ENCODE assay signal across 11 cellular contexts in the genomic region with DNA sequence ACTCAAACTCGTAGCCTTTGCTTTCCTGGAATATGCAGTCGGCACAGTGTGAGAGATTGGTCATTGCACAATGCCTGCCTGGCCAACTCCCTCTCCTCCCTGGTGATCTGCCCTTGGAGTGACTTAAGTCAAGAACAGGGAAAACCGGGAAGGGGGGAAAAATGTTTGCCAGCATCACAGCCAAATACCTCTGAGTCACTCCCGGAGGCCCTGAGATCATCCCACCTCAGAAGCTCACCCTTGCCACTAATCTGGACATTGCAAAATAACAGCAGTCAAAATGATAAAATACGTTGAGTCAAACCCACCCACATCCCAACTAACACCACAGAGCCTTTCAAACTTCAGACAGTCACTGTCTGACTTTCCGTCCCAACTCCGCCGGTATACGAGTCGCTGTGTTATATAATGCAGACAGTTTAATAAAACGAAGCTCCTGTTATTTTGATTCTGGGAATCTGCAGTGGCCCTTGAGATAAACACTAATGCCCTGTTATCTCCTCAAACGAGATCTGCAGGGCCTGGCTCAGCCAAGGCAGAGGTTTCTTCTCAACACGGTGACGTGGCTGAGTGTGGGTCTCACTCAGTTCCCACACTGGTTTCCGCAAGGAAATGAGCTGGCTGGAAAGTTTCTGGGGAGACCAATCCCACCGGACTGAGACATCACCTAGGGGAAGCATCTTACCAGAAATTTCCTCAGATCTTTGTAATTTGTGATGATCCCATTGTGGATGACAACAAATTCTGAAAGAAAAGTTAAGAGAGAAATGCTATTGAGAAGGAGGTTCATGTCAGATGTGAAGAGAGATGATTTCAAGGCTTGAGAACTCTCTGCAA. TPM values are rescaled to one million over a fixed set of nuclear protein-coding genes. Genes with fewer than 3 reads are reported as not detected.
DNase-seq lines count a peak whose midpoint lies in the region; FAIRE-seq and TF ChIP-seq lines count a peak whose summit lies in the region.
"Had no signal": no experiment of that assay in that cellular context is flagged by ENCODE, and none has a peak within 500 bp of the region (broad histone marks: within the 10 kb centered on the region; RNA-seq: fewer than 3 reads in every experiment).

No MANE protein-coding gene starts in this region.

- H3K9ac ChIP-seq in kidney (ENCODE audit: low read length in 2 of 2): no peak overlapping the region

- no peaks in the 10 kb centered on the region for H3K4me1 ChIP-seq in kidney (ENCODE audit: control insufficient read depth in 1 of 2, insufficient read depth in 1 of 2, low read depth in 1 of 2, low read length in 2 of 2)
- H3K4me1 ChIP-seq in thyroid gland: no peaks in the 10 kb centered on the region

- FAIRE-seq in kidney (lab: Jason Lieb, UNC): no peak
- FAIRE-seq: GM18507 had no signal

- WGBS in thyroid gland, 2 donors: 73 to 79% methylated on average over 15 to 16 of the region's 16 CpGs

- H3K27me3 ChIP-seq in brain microvascular endothelial cell (replicated peaks): no peaks in the 10 kb centered on the region
- no peaks in the 10 kb centered on the region for H3K27me3 ChIP-seq in thyroid gland

- H3K36me3 ChIP-seq in brain microvascular endothelial cell (replicated peaks) (peaks cover 61% of the 10 kb centered on the region), kidney (ENCODE audit: control insufficient read depth in 1 of 2, insufficient read depth in 2 of 2, low read length in 2 of 2) (no peaks in the 10 kb centered on the region), thyroid gland (no peaks in the 10 kb centered on the region)

- TF ChIP-seq POLR2A in thyroid gland (IDR thresholded peaks at IDR 0.05): no peak

- DNase-seq in HS-5 (ENCODE audit: low read depth) (peak; percentile 99), brain microvascular endothelial cell (peak; percentile 97), kidney (peak; percentile 62), thyroid gland (peak; percentile 12 to 26), DMS153 (lab: John Stamatoyannopoulos, UW) (no peak), AML-193 (lab: John Stamatoyannopoulos, UW) (no peak), NOMO-1 (lab: John Stamatoyannopoulos, UW; ENCODE audit: unreplicated experiment in 2 of 2) (no peak), GM19238 (ENCODE audit: insufficient read length, low spot score) (no peak)
- DNase-seq: activated naive CD8-positive, alpha-beta T cell treated with anti-CD3 and anti-CD28 coated beads, Interleukin-2, amount 10 ng/mL, durations not matched to agents 7 days and 5 days; RPMI8226 had no signal

- peak overlapping the region; percentile 95 for H3K27ac ChIP-seq in brain microvascular endothelial cell
- H3K27ac ChIP-seq in kidney (ENCODE audit: low read depth in 2 of 2, low read length in 2 of 2): no peak overlapping the region
- no peak overlapping the region for H3K27ac ChIP-seq in thyroid gland

- H3K9me3 ChIP-seq in kidney (ENCODE audit: control insufficient read depth in 1 of 2, low read length in 2 of 2) (no peaks in the 10 kb centered on the region), thyroid gland (no peaks in the 10 kb centered on the region)

- intact Hi-C loops in kidney (cut with DNase I) (no loop called here), thyroid gland (cut with DNase I) (no loop called here)

- in situ Hi-C loops in brain microvascular endothelial cell (cut with HindIII; ENCODE audit: low pct_ligation_motif_present, low sequenced_read_pairs): no loop called here

- H3K4me3 ChIP-seq in brain microvascular endothelial cell (ENCODE audit: low read depth, low read length) (no peak overlapping the region), kidney (ENCODE audit: low read length in 2 of 2) (no peak overlapping the region), thyroid gland (replicated peaks in 1 of 3) (no peak overlapping the region)

- TF ChIP-seq CTCF in brain microvascular endothelial cell (IDR thresholded peaks at IDR 0.05; ENCODE audit: low read depth, low read length, missing control alignments) (no peak), kidney (IDR thresholded peaks at IDR 0.05; ENCODE audit: borderline replicate concordance, extremely low read depth, insufficient read depth) (no peak), thyroid gland (IDR thresholded peaks at IDR 0.05) (no peak)

RNA-seq across cellular contexts. Expression of a gene that starts 22.1 kb away (rescaled TPM):
- total RNA-seq in kidney: 15.9 TPM
- polyA plus RNA-seq in kidney (ENCODE audit: insufficient read depth, low read depth, low replicate concordance): 2.7 TPM
- total RNA-seq in thyroid gland: 10 to 100 TPM in 2 of 4 donors, 1 to 10 TPM in 2; 8.2 to 26.6 (median 11.1) TPM

RNA-seq across cellular contexts. Expression of a gene that starts 39.1 kb away (rescaled TPM):
- total RNA-seq in kidney: 30.9 TPM
- polyA plus RNA-seq in kidney (ENCODE audit: insufficient read depth, low read depth, low replicate concordance): 17.3 TPM
- 10 to 100 TPM; 48.1 to 70.0 (median 54.2) TPM for total RNA-seq in thyroid gland

Comparison
In these comparisons a context has a peak if more than half of its experiments do, and no peak if none do; other contexts are left out.
1. DNase-seq: peak in HS-5 (single experiment), brain microvascular endothelial cell (single experiment), kidney (single experiment) and thyroid gland (2 of 2); none in DMS153 (single experiment), AML-193 (0 of 2), NOMO-1 (0 of 2) and GM19238 (single experiment).